Comparison of ENCODE assay signal across 13 cellular contexts in the genomic region with DNA sequence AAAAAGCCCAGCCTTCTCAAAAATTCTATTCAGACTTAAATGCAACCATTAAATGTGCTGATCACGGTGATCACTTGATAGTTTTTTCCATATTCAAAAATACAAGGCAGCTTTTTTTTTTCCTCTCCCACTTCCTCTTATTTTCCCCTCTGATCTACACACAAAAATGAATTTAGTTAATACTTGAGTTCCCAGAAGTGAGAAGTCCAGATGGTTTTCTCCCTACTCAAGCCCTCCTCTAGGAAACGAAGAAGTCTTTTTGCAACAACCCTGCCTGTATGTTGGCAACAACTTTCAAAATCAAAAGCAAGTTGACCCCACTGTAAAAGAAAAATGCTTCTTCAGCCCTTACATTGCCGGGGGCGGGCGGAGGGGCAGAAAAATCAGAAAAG. TPM values are rescaled to one million over a fixed set of nuclear protein-coding genes. Genes with fewer than 3 reads are reported as not detected.
DNase-seq lines count a peak whose midpoint lies in the region; ATAC-seq, FAIRE-seq and TF ChIP-seq lines count a peak whose summit lies in the region.
"Had no signal": no experiment of that assay in that cellular context is flagged by ENCODE, and none has a peak within 500 bp of the region (broad histone marks: within the 10 kb centered on the region; RNA-seq: fewer than 3 reads in every experiment).

No MANE protein-coding gene starts in this region.

- H2BK5ac ChIP-seq in H9 (ENCODE audit: insufficient read length, low read length): no peak overlapping the region

- no peak overlapping the region for H3K18ac ChIP-seq in H9 (ENCODE audit: insufficient read length, low read depth, low read length)

- WGBS in H9 (ENCODE audit: extremely low coverage, insufficient read length, low lambda C conversion rate): no CpG with 5 or more reads among the region's 5 CpGs

- DNase-seq in activated naive CD8-positive, alpha-beta T cell treated with anti-CD3 and anti-CD28 coated beads, Interleukin-2, amount 10 ng/mL, durations not matched to agents 7 days and 5 days: no peak
- DNase-seq in activated naive CD8-positive, alpha-beta T cell treated with anti-CD3 and anti-CD28 coated beads for 36 hours: no peak
- DNase-seq in OCI-M1 (lab: John Stamatoyannopoulos, UW) (peak; percentile 81), left lung (no peak), tibial artery (no peak), H9 (no peak), HTR-8/SVneo (ENCODE audit: insufficient read length, low spot score) (no peak)
- no peak for DNase-seq in stimulated activated naive CD8-positive, alpha-beta T cell treated with anti-CD3 and anti-CD28 coated beads, Interleukin-15, amount 100 ng/mL, for 72 hours
- DNase-seq: NCI-H446 treated with DMSO at 0.1 percent for 48 hours, ovary had no signal

- no peak overlapping the region for H2BK120ac ChIP-seq in H9 (ENCODE audit: low read depth, low read length, poor library complexity, severe bottlenecking)

- no peak overlapping the region for H4K8ac ChIP-seq in H9 (replicated peaks; ENCODE audit: insufficient read length, low read depth, low read length)

- no peak overlapping the region for H2BK12ac ChIP-seq in H9 (ENCODE audit: insufficient read length, low read depth, low read length)

- no peak overlapping the region for H3K4ac ChIP-seq in H9 (ENCODE audit: low read depth, low read length)

- H3K27me3 Mint-ChIP-seq in activated naive CD8-positive, alpha-beta T cell treated with anti-CD3 and anti-CD28 coated beads, Interleukin-2, amount 10 ng/mL, durations not matched to agents 7 days and 5 days: no peaks in the 10 kb centered on the region
- no peaks in the 10 kb centered on the region for H3K27me3 Mint-ChIP-seq in activated naive CD8-positive, alpha-beta T cell treated with anti-CD3 and anti-CD28 coated beads for 36 hours
- no peaks in the 10 kb centered on the region for H3K27me3 Mint-ChIP-seq in H9 (ENCODE audit: low read depth)
- H3K27me3 Mint-ChIP-seq in stimulated activated naive CD8-positive, alpha-beta T cell treated with anti-CD3 and anti-CD28 coated beads, Interleukin-15, amount 100 ng/mL, for 72 hours: no peaks in the 10 kb centered on the region

- H3K4me3 ChIP-seq in left lung (no peak overlapping the region), tibial artery (no peak overlapping the region)
- H3K4me3 ChIP-seq: ovary had no signal

- no peak overlapping the region for H2AK5ac ChIP-seq in H9 (ENCODE audit: insufficient read length, low read length)

- intact Hi-C loops in left lung (cut with DNase I): no loop called here
- intact Hi-C loops in tibial artery (cut with DNase I; ENCODE audit: low total_unique reads): no loop called here

- no peak overlapping the region for H3K27ac Mint-ChIP-seq in activated naive CD8-positive, alpha-beta T cell treated with anti-CD3 and anti-CD28 coated beads, Interleukin-2, amount 10 ng/mL, durations not matched to agents 7 days and 5 days
- no peak overlapping the region for H3K27ac Mint-ChIP-seq in activated naive CD8-positive, alpha-beta T cell treated with anti-CD3 and anti-CD28 coated beads for 36 hours
- no peak overlapping the region for H3K27ac Mint-ChIP-seq in H9
- peak overlapping the region in 1 of 2 donors; percentile 21 for H3K27ac Mint-ChIP-seq in stimulated activated naive CD8-positive, alpha-beta T cell treated with anti-CD3 and anti-CD28 coated beads, Interleukin-15, amount 100 ng/mL, for 72 hours

- H3K23ac ChIP-seq in H9 (ENCODE audit: insufficient read length, low read depth, low read length): no peak overlapping the region

- no peaks in the 10 kb centered on the region for H4K20me1 ChIP-seq in H9 (ENCODE audit: control insufficient read depth, insufficient read depth, insufficient read length)

- H3K4me1 Mint-ChIP-seq in activated naive CD8-positive, alpha-beta T cell treated with anti-CD3 and anti-CD28 coated beads, Interleukin-2, amount 10 ng/mL, durations not matched to agents 7 days and 5 days: peaks cover 49% of the 10 kb centered on the region
- peaks cover 55% of the 10 kb centered on the region for H3K4me1 Mint-ChIP-seq in activated naive CD8-positive, alpha-beta T cell treated with anti-CD3 and anti-CD28 coated beads for 36 hours
- peaks cover 11 to 13% of the 10 kb centered on the region in 2 experiments for H3K4me1 Mint-ChIP-seq in H9
- H3K4me1 Mint-ChIP-seq in stimulated activated naive CD8-positive, alpha-beta T cell treated with anti-CD3 and anti-CD28 coated beads, Interleukin-15, amount 100 ng/mL, for 72 hours: peaks cover 61% of the 10 kb centered on the region

- no peaks in the 10 kb centered on the region for H3K9me3 Mint-ChIP-seq in activated naive CD8-positive, alpha-beta T cell treated with anti-CD3 and anti-CD28 coated beads, Interleukin-2, amount 10 ng/mL, durations not matched to agents 7 days and 5 days
- H3K9me3 Mint-ChIP-seq in activated naive CD8-positive, alpha-beta T cell treated with anti-CD3 and anti-CD28 coated beads for 36 hours: no peaks in the 10 kb centered on the region
- no peaks in the 10 kb centered on the region for H3K9me3 Mint-ChIP-seq in H9
- H3K9me3 Mint-ChIP-seq in stimulated activated naive CD8-positive, alpha-beta T cell treated with anti-CD3 and anti-CD28 coated beads, Interleukin-15, amount 100 ng/mL, for 72 hours: no peaks in the 10 kb centered on the region

- H3K23me2 ChIP-seq in H9 (ENCODE audit: insufficient read length, low read depth, low read length, poor library complexity, severe bottlenecking): no peaks in the 10 kb centered on the region

- H2BK15ac ChIP-seq in H9 (ENCODE audit: low read depth, low read length): no peak overlapping the region

- no peak overlapping the region for H4K5ac ChIP-seq in H9 (ENCODE audit: insufficient read length, low read depth, low read length)

- no peak overlapping the region for H2AFZ ChIP-seq in H9 (ENCODE audit: low read length)

- no peak overlapping the region for H3K9ac ChIP-seq in H9 (ENCODE audit: extremely low read depth, insufficient read length, low read length)
- H3K9ac ChIP-seq: KMS-11 had no signal

- ATAC-seq in activated naive CD8-positive, alpha-beta T cell treated with anti-CD3 and anti-CD28 coated beads, Interleukin-2, amount 10 ng/mL, durations not matched to agents 7 days and 5 days (ENCODE audit: low read depth): no peak
- ATAC-seq in left lung: peak; percentile 9
- ATAC-seq in stimulated activated naive CD8-positive, alpha-beta T cell treated with anti-CD3 and anti-CD28 coated beads, Interleukin-15, amount 100 ng/mL, for 72 hours: no peak
- ATAC-seq: esophagus mucosa had no signal

- no peak overlapping the region for H3K4me2 ChIP-seq in H9 (ENCODE audit: insufficient read depth, insufficient read length, low read length)

- no peak overlapping the region for H3T11ph ChIP-seq in H9 (ENCODE audit: low read length)

- no peak for FAIRE-seq in HTR-8/SVneo (lab: Jason Lieb, UNC)
- FAIRE-seq: keratinocyte had no signal

- H2BK20ac ChIP-seq in H9 (ENCODE audit: low read depth, low read length, poor library complexity, severe bottlenecking): no peak overlapping the region

- POLR2A ChIA-PET in activated naive CD8-positive, alpha-beta T cell treated with anti-CD3 and anti-CD28 coated beads, Interleukin-2, amount 10 ng/mL, durations not matched to agents 7 days and 5 days (lab: Charles Lee): no interaction called here

- H3K4me3 Mint-ChIP-seq in activated naive CD8-positive, alpha-beta T cell treated with anti-CD3 and anti-CD28 coated beads, Interleukin-2, amount 10 ng/mL, durations not matched to agents 7 days and 5 days: peak overlapping the region; percentile 35
- no peak overlapping the region for H3K4me3 Mint-ChIP-seq in activated naive CD8-positive, alpha-beta T cell treated with anti-CD3 and anti-CD28 coated beads for 36 hours
- no peak overlapping the region for H3K4me3 Mint-ChIP-seq in H9
- peak overlapping the region in 1 of 2 donors; percentile 40 for H3K4me3 Mint-ChIP-seq in stimulated activated naive CD8-positive, alpha-beta T cell treated with anti-CD3 and anti-CD28 coated beads, Interleukin-15, amount 100 ng/mL, for 72 hours

- H3K56ac ChIP-seq in H9 (ENCODE audit: insufficient read length, low read depth, low read length): no peak overlapping the region

- H3K79me2 ChIP-seq in H9 (ENCODE audit: insufficient read depth, low read length): no peaks in the 10 kb centered on the region

- H3K36me3 ChIP-seq in left lung (no peaks in the 10 kb centered on the region), tibial artery (no peaks in the 10 kb centered on the region)
- H3K36me3 ChIP-seq: ovary had no signal

- no peaks in the 10 kb centered on the region for H3K27me3 ChIP-seq in left lung
- no peaks in the 10 kb centered on the region for H3K27me3 ChIP-seq in tibial artery
- H3K27me3 ChIP-seq in H9 (ENCODE audit: insufficient read depth, low read length): no peaks in the 10 kb centered on the region
- H3K27me3 ChIP-seq: ovary had no signal

- TF ChIP-seq CTCF in left lung (IDR thresholded peaks at IDR 0.05) (no peak), tibial artery (IDR thresholded peaks at IDR 0.05) (no peak), H9 (conservative IDR thresholded peaks at IDR 0.05) (no peak)

- no peak overlapping the region for H3K14ac ChIP-seq in H9 (ENCODE audit: insufficient read depth, low read length)

- H3K27ac ChIP-seq in left lung (peak overlapping the region; percentile 87 to 91), tibial artery (peak overlapping the region; percentile 11 to 68), H9 (ENCODE audit: insufficient read length, low read depth, low read length) (no peak overlapping the region)
- H3K27ac ChIP-seq: ovary had no signal

- H3K9me3 ChIP-seq in left lung (no peaks in the 10 kb centered on the region), tibial artery (no peaks in the 10 kb centered on the region), H9 (ENCODE audit: control insufficient read depth, low read depth, low read length) (no peaks in the 10 kb centered on the region)
- H3K9me3 ChIP-seq: ovary had no signal

- H3K4me1 ChIP-seq in left lung (peaks cover 21 to 99% of the 10 kb centered on the region in 2 donors), tibial artery (peaks cover 0 to 43% (median 13%) of the 10 kb centered on the region in 4 donors), H9 (ENCODE audit: insufficient read depth, low read length) (peaks cover 3% of the 10 kb centered on the region; the same call in 1 of the 2 replicates)

- H4K91ac ChIP-seq in H9 (ENCODE audit: insufficient read length, low read depth, low read length): no peak overlapping the region

- H3K36me3 Mint-ChIP-seq in activated naive CD8-positive, alpha-beta T cell treated with anti-CD3 and anti-CD28 coated beads, Interleukin-2, amount 10 ng/mL, durations not matched to agents 7 days and 5 days: peaks cover 12% of the 10 kb centered on the region
- H3K36me3 Mint-ChIP-seq in activated naive CD8-positive, alpha-beta T cell treated with anti-CD3 and anti-CD28 coated beads for 36 hours: no peaks in the 10 kb centered on the region
- H3K36me3 Mint-ChIP-seq in H9 (ENCODE audit: insufficient read depth in 1 of 3, low read depth in 3 of 3): no peaks in the 10 kb centered on the region

- no peaks in the 10 kb centered on the region for H3K79me1 ChIP-seq in H9 (ENCODE audit: insufficient read depth, low read depth, low read length, poor library complexity, severe bottlenecking)

RNA-seq across cellular contexts. Expression of gene ARHGAP18, which starts 24.3 kb away (rescaled TPM):
- total RNA-seq in activated naive CD8-positive, alpha-beta T cell treated with anti-CD3 and anti-CD28 coated beads, Interleukin-2, amount 10 ng/mL, durations not matched to agents 7 days and 5 days: 10 to 100 TPM; 12.1 to 12.7 TPM
- 1 to 10 TPM; 7.0 to 8.9 TPM for total RNA-seq in activated naive CD8-positive, alpha-beta T cell treated with anti-CD3 and anti-CD28 coated beads for 36 hours
- total RNA-seq in left lung (10 to 100 TPM; 46.0 to 46.1 TPM), H9 (2021) (2.0 and 2.4 TPM in 2 replicates)
